7 cellular contexts compared by ENCODE assay signal in genomic region chr1:179121159-179121938, GRCh38. TPM values are rescaled to one million over a fixed set of nuclear protein-coding genes. Genes with fewer than 3 reads are reported as not detected.
A peak's percentile ranks its signal among the peaks of the same experiment; 100 is the strongest.
DNase-seq lines count a peak whose midpoint lies in the region; ATAC-seq, FAIRE-seq and TF ChIP-seq lines count a peak whose summit lies in the region.

No MANE protein-coding gene starts in this region.

- peaks cover 40% of the 10 kb centered on the region for H3K36me3 Mint-ChIP-seq in activated T-helper 17 cell treated with anti-CD3 and anti-CD28 coated beads, Interleukin-2, amount 50 U/mL, for 72 hours (ENCODE audit: low read depth)

- peak; percentile 88 for ATAC-seq in activated T-helper 17 cell treated with anti-CD3 and anti-CD28 coated beads, Interleukin-2, amount 50 U/mL, for 72 hours (replicated peaks)
- ATAC-seq in right cardiac atrium, result peak; percentile 29 to 51
- ATAC-seq in GM19023 (IDR thresholded peaks at IDR 0.05; ENCODE audit: unreplicated experiment), result no peak
- no peak for ATAC-seq in HG03432 (IDR thresholded peaks at IDR 0.05; ENCODE audit: unreplicated experiment)

- WGBS in right cardiac atrium, result 83% methylated on average over 7 of the region's 7 CpGs
- WGBS in small intestine, 3 donors, result 86 to 88% (median 86%) methylated on average over 7 of the region's 7 CpGs

- H3K4me1 ChIP-seq in right cardiac atrium (ENCODE audit: control insufficient read depth, insufficient read depth, low read length) (peaks cover 2% of the 10 kb centered on the region), small intestine (ENCODE audit: control insufficient read depth in 2 of 2, insufficient read depth in 1 of 2, low read depth in 1 of 2, low read length in 1 of 2) (no peaks in the 10 kb centered on the region)

- H3K4me3 ChIP-seq in right cardiac atrium (ENCODE audit: low read length) (no peak overlapping the region), small intestine (ENCODE audit: low read depth in 1 of 2, low read length in 2 of 2) (no peak overlapping the region)

- intact Hi-C loops in right cardiac atrium (cut with DNase I), result loop anchor here (5.0 to 10.0 kb wide), 4 partner anchors 53 to 173 kb away; partner anchors contain the start of gene SOAT1 (in 1 of the 4)

- no peaks in the 10 kb centered on the region for H3K9me3 Mint-ChIP-seq in activated T-helper 17 cell treated with anti-CD3 and anti-CD28 coated beads, Interleukin-2, amount 50 U/mL, for 72 hours

- H3K27ac Mint-ChIP-seq in activated T-helper 17 cell treated with anti-CD3 and anti-CD28 coated beads, Interleukin-2, amount 50 U/mL, for 72 hours, result no peak overlapping the region

- H3K27me3 ChIP-seq in right cardiac atrium (ENCODE audit: control insufficient read depth, insufficient read depth) (no peaks in the 10 kb centered on the region), small intestine (ENCODE audit: control insufficient read depth in 2 of 2, insufficient read depth in 2 of 2, low read length in 2 of 2) (no peaks in the 10 kb centered on the region)

- no peaks in the 10 kb centered on the region for H3K4me1 Mint-ChIP-seq in activated T-helper 17 cell treated with anti-CD3 and anti-CD28 coated beads, Interleukin-2, amount 50 U/mL, for 72 hours

- peak; percentile 69 for TF ChIP-seq CTCF in GM12872 (IDR thresholded peaks at IDR 0.05; ENCODE audit: insufficient read depth, low read depth, low read length)

- H3K4me3 Mint-ChIP-seq in activated T-helper 17 cell treated with anti-CD3 and anti-CD28 coated beads, Interleukin-2, amount 50 U/mL, for 72 hours, result no peak overlapping the region

- no peak for FAIRE-seq in small intestine (lab: Jason Lieb, UNC)

- peaks cover 7 to 9% of the 10 kb centered on the region in 2 donors for H3K36me3 ChIP-seq in small intestine (ENCODE audit: control insufficient read depth in 2 of 2, insufficient read depth in 2 of 2, low read length in 2 of 2)

- no peaks in the 10 kb centered on the region for H3K9me3 ChIP-seq in right cardiac atrium (ENCODE audit: control insufficient read depth, low read length)
- no peaks in the 10 kb centered on the region for H3K9me3 ChIP-seq in small intestine (ENCODE audit: control insufficient read depth, low read depth)

- H3K27ac ChIP-seq in right cardiac atrium (ENCODE audit: low read length) (no peak overlapping the region), small intestine (ENCODE audit: low read depth in 1 of 2, low read length in 1 of 2) (no peak overlapping the region)

- DNase-seq in NCI-H1048 (lab: John Stamatoyannopoulos, UW), result peak; percentile 13
- no peak for DNase-seq in right cardiac atrium
- DNase-seq in small intestine, result peak; percentile 41

- H3K27me3 Mint-ChIP-seq in activated T-helper 17 cell treated with anti-CD3 and anti-CD28 coated beads, Interleukin-2, amount 50 U/mL, for 72 hours, result no peaks in the 10 kb centered on the region

RNA-seq across cellular contexts. Expression of gene TOR3A, which starts 39.5 kb away (rescaled TPM):
- total RNA-seq in activated T-helper 17 cell treated with anti-CD3 and anti-CD28 coated beads, Interleukin-2, amount 50 U/mL, for 72 hours, result 10 to 100 TPM; 19.0 to 45.2 TPM
- total RNA-seq in right cardiac atrium, result 10 to 100 TPM; 11.8 to 12.5 (median 11.9) TPM
- polyA plus RNA-seq in right cardiac atrium (6.7 TPM), small intestine (10 to 100 TPM in 2 of 3 donors, 1 to 10 TPM in 1; 6.3 to 30.6 (median 12.2) TPM)

Comparison
In these comparisons a context has a peak if more than half of its experiments do, and no peak if none do; other contexts are left out.
1. DNase-seq: peak in NCI-H1048 (single experiment) and small intestine (single experiment); none in right cardiac atrium (0 of 3).
2. ATAC-seq: peak in activated T-helper 17 cell treated with anti-CD3 and anti-CD28 coated beads, Interleukin-2, amount 50 U/mL, for 72 hours (single experiment) and right cardiac atrium (2 of 2); none in GM19023 (single experiment) and HG03432 (single experiment).